Comparison of ENCODE assay signal across 24 cellular contexts in genomic region chr1:233427907-233428306, GRCh38.
"Had no signal": no experiment of that assay in that cellular context is flagged by ENCODE, and none has a peak within 500 bp of the region (broad histone marks: within the 10 kb centered on the region; RNA-seq: fewer than 3 reads in every experiment).

No MANE protein-coding gene starts in this region.

- H3K4me1 ChIP-seq: Peyer's patch, SJSA1 had no signal

- FAIRE-seq: HepG2 had no signal

- H3K9me2 ChIP-seq: SK-N-SH had no signal

- H3K9me3 ChIP-seq: Peyer's patch, SJSA1, SK-N-SH had no signal

- H2AFZ ChIP-seq: PC-9 had no signal

- DNase-seq: IMR-90; Kasumi-1; NCI-H1092; NCI-H1105 treated with DMSO at 0.1 percent for 48 hours; NCI-H1417 treated with DMSO at 0.1 percent for 48 hours; NCI-H146; NCI-H1694 treated with DMSO at 0.1 percent for 48 hours; NCI-H1930; NCI-H2081; NCI-H2107; NCI-H2227 treated with DMSO at 0.1 percent for 48 hours; NCI-H524; NCI-H69; NCI-H774; NK-92 treated with Interleukin-12 subunit alpha and Interleukin-12 subunit beta, amount 100 ng/mL, for 24 hours; PC-9; Peyer's patch; Right ventricle myocardium superior; SIG-M5; SK-N-SH; SW 1271 had no signal

- H3K27ac ChIP-seq: KMS-11, PC-9, Peyer's patch, SJSA1 had no signal

- H3K9ac ChIP-seq: KMS-11, SK-N-SH had no signal

- H3K4me2 ChIP-seq: KMS-11, PC-9, SK-N-SH had no signal

- H3K4me3 ChIP-seq: PC-9, Peyer's patch, SJSA1 had no signal

- ATAC-seq: HepG2 had no signal

- H3K27me3 ChIP-seq: Peyer's patch, SJSA1 had no signal

- H3K36me3 ChIP-seq: Peyer's patch, SJSA1 had no signal
